9 cellular contexts compared by ENCODE assay signal in the genomic region with DNA sequence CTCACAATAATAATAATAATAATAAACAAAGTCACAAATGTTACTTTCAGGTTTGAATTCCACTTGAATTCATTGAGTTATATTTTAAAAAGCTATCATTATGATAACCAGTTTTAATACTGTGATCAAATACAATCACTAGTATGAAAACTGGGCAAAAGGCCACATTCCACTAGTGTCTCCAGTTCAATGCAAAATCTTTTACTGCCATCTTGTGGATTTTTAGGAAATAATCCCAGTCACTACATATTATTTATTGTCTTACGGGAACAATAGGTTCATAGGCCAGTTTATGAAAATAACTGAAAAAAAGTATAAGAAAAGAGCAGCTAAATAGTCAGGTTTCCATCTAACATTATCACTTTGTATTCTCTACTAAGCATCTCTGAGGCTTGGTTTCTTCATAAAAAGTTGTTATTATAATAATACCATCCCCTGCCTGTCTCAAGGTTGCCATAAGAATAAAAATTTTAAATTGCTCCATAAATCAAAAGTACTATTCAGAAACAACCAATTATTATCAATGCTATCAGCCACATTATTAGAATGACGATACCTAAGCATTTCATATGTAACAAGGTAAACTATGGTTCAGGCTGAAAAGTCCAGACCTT.
DNase-seq lines count a peak whose midpoint lies in the region; TF ChIP-seq lines count a peak whose summit lies in the region.
"Had no signal": no experiment of that assay in that cellular context is flagged by ENCODE, and none has a peak within 500 bp of the region (broad histone marks: within the 10 kb centered on the region; RNA-seq: fewer than 3 reads in every experiment).

No MANE protein-coding gene starts in this region.

- no peak overlapping the region for H3K4me3 Mint-ChIP-seq in neural progenitor cell
- H3K4me3 Mint-ChIP-seq: activated naive CD8-positive, alpha-beta T cell had no signal

- in situ Hi-C loops in KBM-7 (cut with MboI; ENCODE audit: low pct_unique_long_range_greater_than_20kb, low sequenced_read_pairs), result loop anchor here (25.0 kb wide), 1 partner anchor 533 kb away; the partner anchor contains the start of gene CCDC90B

- no peak overlapping the region for H3K27ac ChIP-seq in Peyer's patch
- no peak overlapping the region for H3K27ac ChIP-seq in neural progenitor cell

- no peak overlapping the region for H3K4me3 ChIP-seq in Peyer's patch
- no peak overlapping the region for H3K4me3 ChIP-seq in neural progenitor cell

- peaks cover 6% of the 10 kb centered on the region for H3K4me1 Mint-ChIP-seq in neural progenitor cell

- H3K27me3 ChIP-seq in Peyer's patch (no peaks in the 10 kb centered on the region), neural progenitor cell (no peaks in the 10 kb centered on the region)

- no peaks in the 10 kb centered on the region for H3K79me2 ChIP-seq in neural progenitor cell (ENCODE audit: low read depth)

- H3K36me3 Mint-ChIP-seq in neural progenitor cell, result no peaks in the 10 kb centered on the region
- H3K36me3 Mint-ChIP-seq: activated naive CD8-positive, alpha-beta T cell had no signal

- no peaks in the 10 kb centered on the region for H3K4me1 ChIP-seq in Peyer's patch
- H3K4me1 ChIP-seq in neural progenitor cell, result no peaks in the 10 kb centered on the region

- H4K20me1 ChIP-seq in neural progenitor cell (ENCODE audit: low read depth), result no peaks in the 10 kb centered on the region

- DNase-seq in NCI-H82 (lab: John Stamatoyannopoulos, UW) (peak; percentile 58), NCI-H82 treated with DMSO at 0.1 percent for 48 hours (lab: John Stamatoyannopoulos, UW; ENCODE audit: unreplicated experiment) (no peak), KBM-7 (peak; percentile 41), Peyer's patch (no peak), erythroblast (lab: John Stamatoyannopoulos, UW) (peak; percentile 38 to 55), neural progenitor cell (ENCODE audit: low spot score) (peak; percentile 38)
- no peak for DNase-seq in stimulated activated naive CD4-positive, alpha-beta T cell treated with Interleukin-2 at 50 U/mL for 16 hours (lab: John Stamatoyannopoulos, UW)
- no peak for DNase-seq in activated effector memory CD4-positive, alpha-beta T cell treated with Interleukin-2 at 50 U/mL for 16 hours

- TF ChIP-seq POLR2A in Peyer's patch (IDR thresholded peaks at IDR 0.05), result no peak
- no peak for TF ChIP-seq POLR2A in erythroblast (IDR thresholded peaks at IDR 0.05; ENCODE audit: low read length)

- no peak overlapping the region for H3K27ac Mint-ChIP-seq in neural progenitor cell
- H3K27ac Mint-ChIP-seq: activated naive CD8-positive, alpha-beta T cell had no signal

- H3K9me3 Mint-ChIP-seq in neural progenitor cell, result no peaks in the 10 kb centered on the region

- TF ChIP-seq CTCF in Peyer's patch (IDR thresholded peaks at IDR 0.05) (peak in 4 of 6 experiments; percentile 45 to 73 (median 64)), neural progenitor cell (IDR thresholded peaks at IDR 0.05) (peak; percentile 75)

- H3K4me2 ChIP-seq in neural progenitor cell, result no peak overlapping the region

- H3K27me3 Mint-ChIP-seq in neural progenitor cell (ENCODE audit: insufficient read depth, low read depth), result peaks cover 3% of the 10 kb centered on the region
- H3K27me3 Mint-ChIP-seq: activated naive CD8-positive, alpha-beta T cell had no signal

- no peaks in the 10 kb centered on the region for H3K36me3 ChIP-seq in Peyer's patch
- H3K36me3 ChIP-seq in neural progenitor cell, result no peaks in the 10 kb centered on the region

- no peak overlapping the region for H3K9ac ChIP-seq in neural progenitor cell

- H3K9me3 ChIP-seq in Peyer's patch (no peaks in the 10 kb centered on the region), neural progenitor cell (ENCODE audit: low read depth) (no peaks in the 10 kb centered on the region)

- H3F3A ChIP-seq in neural progenitor cell (ENCODE audit: low read depth), result no peaks in the 10 kb centered on the region

- H2AFZ ChIP-seq in neural progenitor cell (replicated peaks), result no peak overlapping the region

Comparison
In these comparisons a context has a peak if more than half of its experiments do, and no peak if none do; other contexts are left out.
1. DNase-seq: peak in NCI-H82 (single experiment), KBM-7 (single experiment), erythroblast (2 of 2) and neural progenitor cell (single experiment); none in NCI-H82 treated with DMSO at 0.1 percent for 48 hours (single experiment), Peyer's patch (0 of 3), stimulated activated naive CD4-positive, alpha-beta T cell treated with Interleukin-2 at 50 U/mL for 16 hours (single experiment) and activated effector memory CD4-positive, alpha-beta T cell treated with Interleukin-2 at 50 U/mL for 16 hours (single experiment).